In genomic region chr3:42129014-42129953, GRCh38 we compare ENCODE assay signal across 8 cellular contexts. TPM values are rescaled to one million over a fixed set of nuclear protein-coding genes. Genes with fewer than 3 reads are reported as not detected.
DNase-seq lines count a peak whose midpoint lies in the region; ATAC-seq, FAIRE-seq and TF ChIP-seq lines count a peak whose summit lies in the region.

No MANE protein-coding gene starts in this region.

- no peak overlapping the region for H2AFZ ChIP-seq in HepG2 (ENCODE audit: low read length)

- H3K79me2 ChIP-seq in HepG2 (ENCODE audit: insufficient read depth, low read length), result peaks cover 17% of the 10 kb centered on the region

- TF ChIP-seq CTCF in RWPE1 (conservative IDR thresholded peaks at IDR 0.05; ENCODE audit: low read depth) (no peak), HepG2 (CRISPR knock-in tag; IDR thresholded peaks at IDR 0.05) (no peak)

- intact Hi-C loops in HepG2 (cut with micrococcal nuclease; ENCODE audit: unreplicated experiment), result no loop called here

- peak overlapping the region in 2 of 3 donors; percentile 38 to 47 for H3K27ac Mint-ChIP-seq in CD4-positive, CD25-positive, alpha-beta regulatory T cell
- H3K27ac Mint-ChIP-seq in stimulated activated effector memory CD8-positive, alpha-beta T cell treated with anti-CD3 and anti-CD28 coated beads, Interleukin-12 subunit alpha, Interleukin-12 subunit beta, amount 100 ng/mL, for 72 hours, result no peak overlapping the region

- POLR2A ChIA-PET in RWPE1 (lab: Yijun Ruan, JAX; ENCODE audit: low non-redundant PET), result no interaction called here
- POLR2A ChIA-PET in HepG2 (lab: Yijun Ruan, JAX), result interaction anchor here (1.1 to 3.5 kb wide), 9 partner anchors 10 to 76 kb away, joined by 3 to 80 read pairs (median 5); no protein-coding TSS in a partner anchor

- H3K9me3 ChIP-seq in CD4-positive, CD25-positive, alpha-beta regulatory T cell (ENCODE audit: control insufficient read depth in 2 of 2, low read length in 2 of 2), result no peaks in the 10 kb centered on the region
- no peaks in the 10 kb centered on the region for H3K9me3 ChIP-seq in HepG2 (ENCODE audit: low read length)

- no peaks in the 10 kb centered on the region for H4K20me1 ChIP-seq in HepG2 (ENCODE audit: insufficient read depth, low read length)

- TF ChIP-seq RAD21 in HepG2 (CRISPR knock-in tag; IDR thresholded peaks at IDR 0.05), result no peak

- peaks cover 5% of the 10 kb centered on the region for H3K36me3 ChIP-seq in CD4-positive, CD25-positive, alpha-beta regulatory T cell (ENCODE audit: control insufficient read depth, insufficient read depth, low read length)
- H3K36me3 ChIP-seq in HepG2 (replicated peaks in 1 of 2; ENCODE audit: control insufficient read depth in 1 of 2, insufficient read depth in 2 of 2, low read length in 2 of 2), result peaks cover 4 to 13% of the 10 kb centered on the region in 2 experiments; a peak in 2 of 5 replicates

- no peaks in the 10 kb centered on the region for H3K4me1 ChIP-seq in CD4-positive, CD25-positive, alpha-beta regulatory T cell (ENCODE audit: control insufficient read depth, insufficient read depth, low read length, poor library complexity, severe bottlenecking)
- H3K4me1 ChIP-seq in HepG2 (ENCODE audit: insufficient read depth, low read length), result peaks cover 82% of the 10 kb centered on the region

- H3K27me3 ChIP-seq in CD4-positive, CD25-positive, alpha-beta regulatory T cell (ENCODE audit: control insufficient read depth, insufficient read depth, low read length), result no peaks in the 10 kb centered on the region
- no peaks in the 10 kb centered on the region for H3K27me3 ChIP-seq in HepG2 (ENCODE audit: control insufficient read depth in 1 of 2, insufficient read depth in 2 of 2, low read length in 2 of 2)

- H3K4me3 ChIP-seq in CD4-positive, CD25-positive, alpha-beta regulatory T cell (ENCODE audit: low read depth, low read length), result no peak overlapping the region
- no peak overlapping the region; a peak in 1 of 6 replicates for H3K4me3 ChIP-seq in HepG2 (replicated peaks in 1 of 3; ENCODE audit: insufficient read depth in 1 of 3, low read depth in 2 of 3, low read length in 3 of 3)

- peaks cover 42% of the 10 kb centered on the region for H3K36me3 Mint-ChIP-seq in CD4-positive, CD25-positive, alpha-beta regulatory T cell
- H3K36me3 Mint-ChIP-seq in stimulated activated effector memory CD8-positive, alpha-beta T cell treated with anti-CD3 and anti-CD28 coated beads, Interleukin-12 subunit alpha, Interleukin-12 subunit beta, amount 100 ng/mL, for 72 hours, result peaks cover 32% of the 10 kb centered on the region

- CTCF ChIA-PET in RWPE1 (lab: Yijun Ruan, JAX) (interaction anchor here (0.6 to 1.6 kb wide), 3 partner anchors 11 to 944 kb away, joined by 3 to 5 read pairs (median 3); no protein-coding TSS in a partner anchor), HepG2 (lab: Yijun Ruan, JAX; ENCODE audit: low intra/inter-chr PET ratio, low total read pairs) (no interaction called here)

- TF ChIP-seq EP300 in HepG2 (IDR thresholded peaks at IDR 0.05; ENCODE audit: low read depth in 2 of 2, low read length in 2 of 2), result no peak
- no peak for TF ChIP-seq EP300 in HepG2 (CRISPR knock-in tag; IDR thresholded peaks at IDR 0.05; ENCODE audit: borderline replicate concordance)

- ATAC-seq in CD4-positive, CD25-positive, alpha-beta regulatory T cell (ENCODE audit: low read depth in 2 of 2), result peak in 1 of 2 donors; percentile 22
- ATAC-seq in GM21576 (IDR thresholded peaks at IDR 0.05; ENCODE audit: unreplicated experiment), result peak; percentile 53
- no peak for ATAC-seq in HepG2
- ATAC-seq in HG03280 (IDR thresholded peaks at IDR 0.05; ENCODE audit: unreplicated experiment), result no peak
- ATAC-seq in stimulated activated effector memory CD8-positive, alpha-beta T cell treated with anti-CD3 and anti-CD28 coated beads, Interleukin-12 subunit alpha, Interleukin-12 subunit beta, amount 100 ng/mL, for 72 hours, result no peak

- no peak for DNase-seq in CD4-positive, CD25-positive, alpha-beta regulatory T cell
- DNase-seq in RWPE1 (ENCODE audit: low spot score) (peak; percentile 69), HepG2 (ENCODE audit: low spot score) (peak; percentile 47), GF-D8 (lab: John Stamatoyannopoulos, UW) (no peak), hippocampal formation (lab: John Stamatoyannopoulos, UW) (no peak)
- no peak for DNase-seq in stimulated activated effector memory CD8-positive, alpha-beta T cell treated with anti-CD3 and anti-CD28 coated beads, Interleukin-12 subunit alpha, Interleukin-12 subunit beta, amount 100 ng/mL, for 72 hours (ENCODE audit: low spot score in 2 of 2)

- BruUV-seq in HepG2 (replicated peaks; lab: Mats Ljungman, UMichigan), result no TSS peak

- H3K9ac ChIP-seq in HepG2 (ENCODE audit: insufficient read depth, low read depth, low read length), result peak overlapping the region; percentile 62

- in situ Hi-C loops in HepG2 (cut with HindIII; ENCODE audit: extremely low pct_ligation_motif_present, low pct_unique_long_range_greater_than_20kb), result no loop called here

- peak; percentile 39 for FAIRE-seq in HepG2 (lab: Jason Lieb, UNC)

- WGBS in HepG2 (ENCODE audit: low lambda C conversion rate), result 77% methylated on average over 18 of the region's 18 CpGs

- no peaks in the 10 kb centered on the region for H3K9me3 Mint-ChIP-seq in CD4-positive, CD25-positive, alpha-beta regulatory T cell
- H3K9me3 Mint-ChIP-seq in stimulated activated effector memory CD8-positive, alpha-beta T cell treated with anti-CD3 and anti-CD28 coated beads, Interleukin-12 subunit alpha, Interleukin-12 subunit beta, amount 100 ng/mL, for 72 hours, result no peaks in the 10 kb centered on the region

- peak overlapping the region; percentile 66 for H3K4me2 ChIP-seq in HepG2 (ENCODE audit: low read depth, low read length)

- H3K4me1 Mint-ChIP-seq in CD4-positive, CD25-positive, alpha-beta regulatory T cell, result peaks cover 0 to 4% (median 3%) of the 10 kb centered on the region in 4 donors
- peaks cover 21% of the 10 kb centered on the region for H3K4me1 Mint-ChIP-seq in stimulated activated effector memory CD8-positive, alpha-beta T cell treated with anti-CD3 and anti-CD28 coated beads, Interleukin-12 subunit alpha, Interleukin-12 subunit beta, amount 100 ng/mL, for 72 hours

- no peak for TF ChIP-seq POLR2A in HepG2 (IDR thresholded peaks at IDR 0.05; ENCODE audit: insufficient read depth in 1 of 2, low read depth in 2 of 2, low read length in 2 of 2)

- no peaks in the 10 kb centered on the region for H3K27me3 Mint-ChIP-seq in CD4-positive, CD25-positive, alpha-beta regulatory T cell

- H3K27ac ChIP-seq in CD4-positive, CD25-positive, alpha-beta regulatory T cell (ENCODE audit: insufficient read depth, low read length, poor library complexity, severe bottlenecking), result no peak overlapping the region
- no peak overlapping the region for H3K27ac ChIP-seq in RWPE1
- H3K27ac ChIP-seq in HepG2 (ENCODE audit: extremely low read length, insufficient read depth, low read length), result peak overlapping the region; percentile 96

- H3K4me3 Mint-ChIP-seq in CD4-positive, CD25-positive, alpha-beta regulatory T cell, result no peak overlapping the region
- no peak overlapping the region for H3K4me3 Mint-ChIP-seq in stimulated activated effector memory CD8-positive, alpha-beta T cell treated with anti-CD3 and anti-CD28 coated beads, Interleukin-12 subunit alpha, Interleukin-12 subunit beta, amount 100 ng/mL, for 72 hours

TF ChIP-seq in HepG2, 621 proteins besides CTCF, POLR2A, EP300 and RAD21 (continues in another document):
- TF ChIP-seq ZNF572 (CRISPR knock-in tag; IDR thresholded peaks at IDR 0.05) (no peak), NFYC (CRISPR knock-in tag; IDR thresholded peaks at IDR 0.05) (no peak), HOXA9 (CRISPR knock-in tag; IDR thresholded peaks at IDR 0.05; ENCODE audit: borderline replicate concordance) (no peak), SIN3B (IDR thresholded peaks at IDR 0.05; ENCODE audit: low read length) (no peak), ZNF576 (CRISPR knock-in tag; IDR thresholded peaks at IDR 0.05) (no peak), ZNF225 (CRISPR knock-in tag; IDR thresholded peaks at IDR 0.05) (no peak), ZNF629 (CRISPR knock-in tag; conservative IDR thresholded peaks at IDR 0.05) (no peak)

RNA-seq across cellular contexts. Expression of gene TRAK1, which starts 38.1 kb away (rescaled TPM):
- 23.3 TPM for total RNA-seq in CD4-positive, CD25-positive, alpha-beta regulatory T cell
- polyA plus RNA-seq in CD4-positive, CD25-positive, alpha-beta regulatory T cell, result 1 to 10 TPM; 2.6 to 3.9 (median 3.1) TPM
- total RNA-seq in HepG2 (2016; rRNA removed; fragmentation: Illumina TruSeq; extraction: Trizol), result 20.5 and 22.8 TPM in 2 replicates
- total RNA-seq in HepG2 (2016; cell fraction: cytosol; rRNA removed; fragmentation: Illumina TruSeq; extraction: Trizol; ENCODE audit: low read depth), result 7.0 and 7.4 TPM in 2 replicates
- 18.0 and 21.4 TPM in 2 replicates for total RNA-seq in HepG2 (2016; cell fraction: insoluble cytoplasmic fraction; rRNA removed; fragmentation: Illumina TruSeq; extraction: Trizol)
- total RNA-seq in HepG2 (2016; cell fraction: membrane; rRNA removed; fragmentation: Illumina TruSeq; extraction: Trizol), result 20.7 and 21.5 TPM in 2 replicates
- 26.3 and 30.0 TPM in 2 replicates for total RNA-seq in HepG2 (2016; cell fraction: nucleus; rRNA removed; fragmentation: Illumina TruSeq; extraction: Trizol)
- polyA plus RNA-seq in HepG2 (2011; rRNA removed), result 40.8 and 46.6 TPM in 2 replicates
- polyA plus RNA-seq in HepG2 (2011; cell fraction: cytosol; rRNA removed), result 29.8 and 35.8 TPM in 2 replicates
- 63.9 and 75.8 TPM in 2 replicates for polyA plus RNA-seq in HepG2 (2011; cell fraction: nucleus; rRNA removed)
- polyA plus RNA-seq in HepG2 (2012), result 21.6 and 24.2 TPM in 2 replicates
- polyA plus RNA-seq in HepG2 (2016; cell fraction: cytosol; fragmentation: Illumina TruSeq; extraction: Trizol; ENCODE audit: low read depth), result 3.6 and 5.4 TPM in 2 replicates
- 16.6 and 20.2 TPM in 2 replicates for polyA plus RNA-seq in HepG2 (2016; cell fraction: insoluble cytoplasmic fraction; fragmentation: Illumina TruSeq; extraction: Trizol; ENCODE audit: low read depth)
- polyA plus RNA-seq in HepG2 (2016; cell fraction: membrane; fragmentation: Illumina TruSeq; extraction: Trizol; ENCODE audit: low read depth), result 11.6 and 12.7 TPM in 2 replicates
- polyA plus RNA-seq in HepG2 (2016; cell fraction: nucleus; fragmentation: Illumina TruSeq; extraction: Trizol; ENCODE audit: insufficient read depth, low read depth), result 39.7 and 45.7 TPM in 2 replicates
- 22.1 and 65.6 TPM in 2 replicates for polyA minus RNA-seq in HepG2 (2011; rRNA and poly(A)+ RNA removed; ENCODE audit: low replicate concordance)
- polyA minus RNA-seq in HepG2 (2011; cell fraction: cytosol; rRNA and poly(A)+ RNA removed), result 39.4 and 40.2 TPM in 2 replicates
- 71.6 and 79.1 TPM in 2 replicates for polyA minus RNA-seq in HepG2 (2011; cell fraction: nucleus; rRNA and poly(A)+ RNA removed)

Comparison
In these comparisons a context has a peak if more than half of its experiments do, and no peak if none do; other contexts are left out.
1. DNase-seq: peak in RWPE1 (single experiment) and HepG2 (single experiment); none in CD4-positive, CD25-positive, alpha-beta regulatory T cell (0 of 3), GF-D8 (single experiment), stimulated activated effector memory CD8-positive, alpha-beta T cell treated with anti-CD3 and anti-CD28 coated beads, Interleukin-12 subunit alpha, Interleukin-12 subunit beta, amount 100 ng/mL, for 72 hours (0 of 2) and hippocampal formation (0 of 2).